20 cellular contexts compared by ENCODE assay signal in the genomic region with DNA sequence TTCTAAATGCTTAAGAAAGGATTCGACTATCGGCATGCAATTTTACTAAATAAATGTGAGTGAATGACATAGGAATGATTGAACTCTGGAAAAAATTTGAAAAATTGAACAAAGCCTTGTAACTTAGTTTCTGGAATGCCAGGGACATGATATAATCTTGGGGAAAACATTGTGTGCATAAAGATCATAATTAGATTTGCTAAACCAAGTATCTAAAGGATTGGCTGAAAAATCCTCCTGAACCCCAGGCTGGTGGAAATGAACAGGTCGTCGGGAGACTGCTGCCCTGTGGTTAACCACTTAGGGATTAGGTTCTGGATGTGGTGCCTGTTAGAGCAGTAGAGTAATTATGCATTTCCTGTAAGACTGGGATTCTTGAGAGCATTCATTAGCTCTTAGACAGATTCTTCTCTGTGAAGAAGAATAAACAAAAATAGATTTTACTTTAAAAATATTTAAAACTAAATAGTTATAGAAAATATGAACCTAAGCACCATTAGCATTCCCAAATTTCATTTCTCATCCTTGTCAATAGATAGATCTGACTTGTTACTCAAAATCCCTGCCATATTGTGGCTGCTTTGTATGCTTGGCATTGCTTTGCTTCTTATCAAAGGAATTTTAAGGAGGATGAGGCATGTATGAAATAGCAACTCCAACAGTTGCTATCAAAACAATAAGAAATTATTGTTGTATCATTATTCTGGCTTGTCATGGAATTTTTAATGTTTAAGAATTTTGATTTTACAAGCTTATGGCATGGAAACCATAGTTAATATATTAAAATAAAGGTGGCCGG. TPM values are rescaled to one million over a fixed set of nuclear protein-coding genes. Genes with fewer than 3 reads are reported as not detected.
A peak's percentile ranks its signal among the peaks of the same experiment; 100 is the strongest.
DNase-seq lines count a peak whose midpoint lies in the region; TF ChIP-seq lines count a peak whose summit lies in the region.
"Had no signal": no experiment of that assay in that cellular context is flagged by ENCODE, and none has a peak within 500 bp of the region (broad histone marks: within the 10 kb centered on the region; RNA-seq: fewer than 3 reads in every experiment).

No MANE protein-coding gene starts in this region.

- H3K36me3 Mint-ChIP-seq in chondrocyte (ENCODE audit: low read depth) = no peaks in the 10 kb centered on the region
- H3K36me3 Mint-ChIP-seq: activated naive CD4-positive, alpha-beta T cell treated with anti-CD3 and anti-CD28 coated beads, Interleukin-2, amount 50 U/mL, for 24 hours; CD8-positive, alpha-beta memory T cell; stimulated activated effector memory CD8-positive, alpha-beta T cell treated with anti-CD3 and anti-CD28 coated beads, Interleukin-12 subunit alpha, Interleukin-12 subunit beta, amount 100 ng/mL, for 72 hours; T-cell had no signal

- TF ChIP-seq CTCF in fibroblast of villous mesenchyme (IDR thresholded peaks at IDR 0.05; ENCODE audit: insufficient read depth, low read depth, low read length) = no peak
- no peak for TF ChIP-seq CTCF in chondrocyte (IDR thresholded peaks at IDR 0.05)

- no peak overlapping the region for H3K4me3 Mint-ChIP-seq in chondrocyte (ENCODE audit: unreplicated experiment)
- H3K4me3 Mint-ChIP-seq: activated naive CD4-positive, alpha-beta T cell treated with anti-CD3 and anti-CD28 coated beads, Interleukin-2, amount 50 U/mL, for 24 hours; CD8-positive, alpha-beta memory T cell; central memory CD8-positive, alpha-beta T cell; IgD-negative memory B cell; nephron; stimulated activated effector memory CD8-positive, alpha-beta T cell treated with anti-CD3 and anti-CD28 coated beads, Interleukin-12 subunit alpha, Interleukin-12 subunit beta, amount 100 ng/mL, for 72 hours; T-cell had no signal

- H3K36me3 ChIP-seq in SJSA1 = no peaks in the 10 kb centered on the region
- no peaks in the 10 kb centered on the region for H3K36me3 ChIP-seq in skeletal muscle satellite cell (ENCODE audit: insufficient read depth, low read length)
- H3K36me3 ChIP-seq: right lobe of liver, upper lobe of left lung had no signal

- H3K27me3 ChIP-seq in SJSA1 (replicated peaks) (no peaks in the 10 kb centered on the region), skeletal muscle satellite cell (ENCODE audit: control insufficient read depth, insufficient read depth, low read length) (no peaks in the 10 kb centered on the region)
- H3K27me3 ChIP-seq: right lobe of liver, upper lobe of left lung had no signal

- peak overlapping the region; percentile 75 for H3K27ac ChIP-seq in SJSA1
- H3K27ac ChIP-seq: right lobe of liver, upper lobe of left lung had no signal

- H3K27ac Mint-ChIP-seq in chondrocyte (ENCODE audit: unreplicated experiment) = no peak overlapping the region
- H3K27ac Mint-ChIP-seq: activated naive CD4-positive, alpha-beta T cell treated with anti-CD3 and anti-CD28 coated beads, Interleukin-2, amount 50 U/mL, for 24 hours; CD8-positive, alpha-beta memory T cell; IgD-negative memory B cell; stimulated activated effector memory CD8-positive, alpha-beta T cell treated with anti-CD3 and anti-CD28 coated beads, Interleukin-12 subunit alpha, Interleukin-12 subunit beta, amount 100 ng/mL, for 72 hours; T-cell had no signal

- H3K27me3 Mint-ChIP-seq in chondrocyte (ENCODE audit: low read depth) = no peaks in the 10 kb centered on the region

- no peak overlapping the region for H3K4me3 ChIP-seq in SJSA1
- H3K4me3 ChIP-seq in fibroblast of villous mesenchyme (ENCODE audit: low read depth, low read length) = no peak overlapping the region
- no peak overlapping the region for H3K4me3 ChIP-seq in skeletal muscle satellite cell (ENCODE audit: low read length)
- H3K4me3 ChIP-seq: right lobe of liver, upper lobe of left lung had no signal

- H3K4me1 ChIP-seq in SJSA1 (replicated peaks) (peaks cover 33% of the 10 kb centered on the region), skeletal muscle satellite cell (ENCODE audit: control insufficient read depth, insufficient read depth, low read length) (peaks cover 36% of the 10 kb centered on the region)
- H3K4me1 ChIP-seq: right lobe of liver had no signal

- DNase-seq in H4 (ENCODE audit: low spot score) (peak; percentile 88), SJSA1 (ENCODE audit: low read depth in 1 of 2, low spot score in 2 of 2) (peak; percentile 72 to 78), fibroblast of villous mesenchyme (ENCODE audit: low read depth) (peak; percentile 85), NCI-H345 treated with DMSO at 0.1 percent for 48 hours (lab: John Stamatoyannopoulos, UW; ENCODE audit: unreplicated experiment) (no peak), NCI-H1694 treated with DMSO at 0.1 percent for 48 hours (lab: John Stamatoyannopoulos, UW) (no peak), chondrocyte (ENCODE audit: low spot score) (no peak)
- DNase-seq: activated CD8-positive, alpha-beta memory T cell treated with anti-CD3 and anti-CD28 coated beads, Interleukin-2, amount 50 U/mL, for 48 hours; CD8-positive, alpha-beta memory T cell; head of caudate nucleus; NCI-H1105 treated with DMSO at 0.1 percent for 48 hours; NCI-H446; right lobe of liver; T-cell; upper lobe of left lung had no signal

- no peaks in the 10 kb centered on the region for H3K9me3 Mint-ChIP-seq in chondrocyte (ENCODE audit: low read depth)
- H3K9me3 Mint-ChIP-seq: activated naive CD4-positive, alpha-beta T cell treated with anti-CD3 and anti-CD28 coated beads, Interleukin-2, amount 50 U/mL, for 24 hours; central memory CD8-positive, alpha-beta T cell; IgD-negative memory B cell; nephron; stimulated activated effector memory CD8-positive, alpha-beta T cell treated with anti-CD3 and anti-CD28 coated beads, Interleukin-12 subunit alpha, Interleukin-12 subunit beta, amount 100 ng/mL, for 72 hours; T-cell had no signal

- peaks cover 18% of the 10 kb centered on the region for H3K4me1 Mint-ChIP-seq in chondrocyte (ENCODE audit: low read depth)
- H3K4me1 Mint-ChIP-seq: activated naive CD4-positive, alpha-beta T cell treated with anti-CD3 and anti-CD28 coated beads, Interleukin-2, amount 50 U/mL, for 24 hours; CD8-positive, alpha-beta memory T cell; central memory CD8-positive, alpha-beta T cell; nephron; stimulated activated effector memory CD8-positive, alpha-beta T cell treated with anti-CD3 and anti-CD28 coated beads, Interleukin-12 subunit alpha, Interleukin-12 subunit beta, amount 100 ng/mL, for 72 hours; T-cell had no signal

- H3K9ac ChIP-seq in skeletal muscle satellite cell (ENCODE audit: low read depth, low read length) = peak overlapping the region; percentile 66

- no peaks in the 10 kb centered on the region for H3K9me3 ChIP-seq in SJSA1 (replicated peaks)
- H3K9me3 ChIP-seq in skeletal muscle satellite cell (replicated peaks; ENCODE audit: low read length) = no peaks in the 10 kb centered on the region
- H3K9me3 ChIP-seq: right lobe of liver, upper lobe of left lung had no signal

- peak overlapping the region; percentile 1 for H3K4me2 ChIP-seq in skeletal muscle satellite cell (ENCODE audit: low read length)

RNA-seq across cellular contexts. Expression of gene LYPD6B, which starts 55.9 kb away (rescaled TPM):
- 112 and 133 TPM in 2 replicates for total RNA-seq in H4 (2014; rRNA removed; shearing (Covaris generic))
- 35.7 and 43.3 TPM in 2 replicates for total RNA-seq in SJSA1 (2014; rRNA removed; shearing (Covaris generic))
- 1.9 and 3.0 TPM in 2 replicates for total RNA-seq in fibroblast of villous mesenchyme
- total RNA-seq in skeletal muscle satellite cell (2012; rRNA removed) = 0.22 TPM in 1 of 2 replicates, not detected in the other
- 0.36 to 1.2 TPM in 2 of 3 replicates, not detected in the other for total RNA-seq in chondrocyte
- total RNA-seq: CD8-positive, alpha-beta memory T cell; T-cell had no signal

Comparison
In these comparisons a context has a peak if more than half of its experiments do, and no peak if none do; other contexts are left out.
1. DNase-seq: peak in H4 (single experiment), SJSA1 (2 of 2) and fibroblast of villous mesenchyme (single experiment); none in NCI-H345 treated with DMSO at 0.1 percent for 48 hours (single experiment), NCI-H1694 treated with DMSO at 0.1 percent for 48 hours (single experiment) and chondrocyte (single experiment).